9 cellular contexts compared by ENCODE assay signal in the genomic region with DNA sequence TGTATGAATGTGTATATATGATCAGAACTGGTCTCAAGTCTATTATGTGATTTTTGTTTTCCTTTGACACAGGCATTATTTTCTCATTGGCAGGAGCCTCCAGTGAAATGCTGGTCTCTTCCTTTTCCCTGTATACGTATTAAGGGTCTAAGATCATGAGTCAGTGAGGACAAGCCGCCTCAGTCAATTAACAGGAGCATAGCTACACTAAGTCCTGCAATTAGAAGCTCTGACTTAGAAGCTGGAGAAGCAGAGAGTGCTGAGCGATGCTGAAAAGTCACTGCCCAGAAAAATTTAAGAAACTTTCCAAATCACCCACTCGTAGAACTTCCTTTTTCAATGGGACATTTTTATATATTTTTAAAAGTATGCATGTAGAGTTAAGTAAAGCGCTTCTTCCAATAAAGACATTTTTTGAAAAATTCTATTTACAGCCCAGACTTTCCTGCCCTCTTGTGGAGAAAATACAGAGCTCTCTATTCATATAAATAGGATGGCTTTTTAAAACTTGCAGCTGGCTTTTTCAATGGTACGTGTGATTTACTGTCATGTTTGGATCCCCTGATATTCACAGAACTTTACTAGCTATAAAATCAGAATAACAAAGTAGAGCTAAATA.
DNase-seq lines count a peak whose midpoint lies in the region; ATAC-seq and TF ChIP-seq lines count a peak whose summit lies in the region.
"Had no signal": no experiment of that assay in that cellular context is flagged by ENCODE, and none has a peak within 500 bp of the region (broad histone marks: within the 10 kb centered on the region; RNA-seq: fewer than 3 reads in every experiment).

No MANE protein-coding gene starts in this region.

- no peaks in the 10 kb centered on the region for H4K20me1 ChIP-seq in OCI-LY1 (ENCODE audit: insufficient read depth, low read length)

- DNase-seq in SKM-1 treated with dmso at 0.1 percent for 144 hours (lab: John Stamatoyannopoulos, UW; ENCODE audit: unreplicated experiment) = peak; percentile 5
- DNase-seq in SKM-1 (lab: John Stamatoyannopoulos, UW; ENCODE audit: unreplicated experiment) = no peak
- DNase-seq in fibroblast of the aortic adventitia (ENCODE audit: low read depth) = peak; percentile 13
- no peak for DNase-seq in tibial artery
- no peak for DNase-seq in sciatic nerve (ENCODE audit: low spot score)
- no peak for DNase-seq in thyroid gland
- DNase-seq: KG1 had no signal

- H3K27me3 ChIP-seq in OCI-LY1 (ENCODE audit: insufficient read depth, low read length) (no peaks in the 10 kb centered on the region), tibial artery (no peaks in the 10 kb centered on the region), thyroid gland (no peaks in the 10 kb centered on the region)

- ATAC-seq in sciatic nerve (no peak), HG02852 (IDR thresholded peaks at IDR 0.05; ENCODE audit: unreplicated experiment) (no peak)

- H3K4me1 ChIP-seq in OCI-LY1 (ENCODE audit: insufficient read depth, low read length, severe bottlenecking) (no peaks in the 10 kb centered on the region), tibial artery (peaks cover 0 to 3% (median 0%) of the 10 kb centered on the region in 4 donors), thyroid gland (no peaks in the 10 kb centered on the region)

- no peak overlapping the region for H3K9ac ChIP-seq in OCI-LY1 (ENCODE audit: low read length)

- no peak overlapping the region for H3K4me2 ChIP-seq in OCI-LY1 (ENCODE audit: low read length)

- H3K79me2 ChIP-seq in OCI-LY1 (ENCODE audit: insufficient read depth, low read length) = no peaks in the 10 kb centered on the region

- H2AFZ ChIP-seq in OCI-LY1 (ENCODE audit: low read length) = no peak overlapping the region

- no peaks in the 10 kb centered on the region for H3K9me2 ChIP-seq in OCI-LY1 (ENCODE audit: low read depth, low read length)

- H3K4me3 ChIP-seq in OCI-LY1 (ENCODE audit: low read depth, low read length, poor library complexity, severe bottlenecking) = no peak overlapping the region
- no peak overlapping the region for H3K4me3 ChIP-seq in fibroblast of the aortic adventitia (ENCODE audit: low read depth, low read length)
- no peak overlapping the region for H3K4me3 ChIP-seq in tibial artery
- no peak overlapping the region for H3K4me3 ChIP-seq in thyroid gland (replicated peaks in 1 of 3)

- intact Hi-C loops in tibial artery (cut with DNase I; ENCODE audit: low total_unique reads) (no loop called here), sciatic nerve (cut with DNase I) (no loop called here), thyroid gland (cut with DNase I) (no loop called here)

- H3K36me3 ChIP-seq in OCI-LY1 (ENCODE audit: insufficient read depth, low read length) = no peaks in the 10 kb centered on the region
- H3K36me3 ChIP-seq in tibial artery = no peaks in the 10 kb centered on the region
- no peaks in the 10 kb centered on the region for H3K36me3 ChIP-seq in thyroid gland

- 36 to 47% methylated on average over 6 of the region's 6 CpGs for WGBS in thyroid gland, 2 donors

- no peaks in the 10 kb centered on the region for H3K9me3 ChIP-seq in OCI-LY1 (ENCODE audit: low read length)
- no peaks in the 10 kb centered on the region for H3K9me3 ChIP-seq in tibial artery
- no peaks in the 10 kb centered on the region for H3K9me3 ChIP-seq in thyroid gland

- TF ChIP-seq CTCF in OCI-LY1 (IDR thresholded peaks at IDR 0.05; ENCODE audit: low read length) = peak; percentile 42
- peak; percentile 40 for TF ChIP-seq CTCF in fibroblast of the aortic adventitia (IDR thresholded peaks at IDR 0.05; ENCODE audit: insufficient read depth, low read length)
- peak; percentile 31 to 41 for TF ChIP-seq CTCF in tibial artery (IDR thresholded peaks at IDR 0.05)
- TF ChIP-seq CTCF in thyroid gland (IDR thresholded peaks at IDR 0.05) = no peak

- no peaks in the 10 kb centered on the region for H3F3A ChIP-seq in OCI-LY1 (ENCODE audit: insufficient read depth, low read length)

- H3K27ac ChIP-seq in OCI-LY1 (ENCODE audit: low read depth, low read length, poor library complexity, severe bottlenecking) (no peak overlapping the region), tibial artery (no peak overlapping the region), thyroid gland (no peak overlapping the region)

- TF ChIP-seq POLR2A in thyroid gland (IDR thresholded peaks at IDR 0.05) = no peak

Comparison
In these comparisons a context has a peak if more than half of its experiments do, and no peak if none do; other contexts are left out.
1. DNase-seq: peak in SKM-1 treated with dmso at 0.1 percent for 144 hours (single experiment) and fibroblast of the aortic adventitia (single experiment); none in SKM-1 (single experiment), tibial artery (0 of 2), sciatic nerve (single experiment) and thyroid gland (0 of 2).
2. CTCF ChIP-seq: peak in OCI-LY1 (single experiment), fibroblast of the aortic adventitia (single experiment) and tibial artery (2 of 2); none in thyroid gland (0 of 6).